8 cellular contexts compared by ENCODE assay signal in genomic region chr15:70505411-70505919, GRCh38.
DNase-seq lines count a peak whose midpoint lies in the region; ATAC-seq and TF ChIP-seq lines count a peak whose summit lies in the region.

No MANE protein-coding gene starts in this region.

- no peaks in the 10 kb centered on the region for H3K9me2 ChIP-seq in hepatocyte (replicated peaks; ENCODE audit: insufficient read depth)

- no peaks in the 10 kb centered on the region for H3K27me3 Mint-ChIP-seq in T-cell

- peak in 1 of 4 experiments; percentile 58 for ATAC-seq in T-cell (replicated peaks in 1 of 4)

- H3K27ac ChIP-seq in hepatocyte (no peak overlapping the region), colonic mucosa (no peak overlapping the region)

- POLR2A ChIA-PET in T-cell (lab: Charles Lee), result interaction anchor here in 1 of 2 donors (0.6 kb wide), 1 partner anchor 23 kb away, joined by 3 read pairs; no protein-coding TSS in a partner anchor

- no peaks in the 10 kb centered on the region for H3K79me2 ChIP-seq in hepatocyte

- DNase-seq in AML-193 (lab: John Stamatoyannopoulos, UW), result peak; percentile 45 to 47
- peak; percentile 34 for DNase-seq in HK-2 (ENCODE audit: unreplicated experiment)
- no peak for DNase-seq in T-cell
- DNase-seq in hepatocyte (ENCODE audit: low spot score), result peak; percentile 72
- no peak for DNase-seq in H7
- DNase-seq in colonic mucosa, result no peak
- no peak for DNase-seq in NCI-H2029 (lab: John Stamatoyannopoulos, UW)
- no peak for DNase-seq in stimulated activated CD4-positive, alpha-beta T cell treated with anti-CD3 and anti-CD28 coated beads, Interleukin-4, amount 100 ng/mL, for 4 hours

- H3K36me3 Mint-ChIP-seq in T-cell, result peaks cover 18% of the 10 kb centered on the region

- CTCF ChIA-PET in T-cell (lab: Charles Lee), result interaction anchor here (0.6 to 1.7 kb wide), 2 partner anchors 9 to 13 kb away, joined by 3 to 4 read pairs; no protein-coding TSS in a partner anchor

- no peaks in the 10 kb centered on the region for H3K27me3 ChIP-seq in hepatocyte
- H3K27me3 ChIP-seq in H7 (ENCODE audit: control insufficient read depth, insufficient read depth, low read length), result no peaks in the 10 kb centered on the region
- no peaks in the 10 kb centered on the region for H3K27me3 ChIP-seq in colonic mucosa

- H3K9me3 ChIP-seq in hepatocyte (ENCODE audit: low read depth) (no peaks in the 10 kb centered on the region), colonic mucosa (no peaks in the 10 kb centered on the region)

- H3K4me3 ChIP-seq in hepatocyte (no peak overlapping the region), H7 (ENCODE audit: insufficient read depth, low read depth, low read length) (no peak overlapping the region), colonic mucosa (no peak overlapping the region)

- peaks cover 6 to 17% (median 6%) of the 10 kb centered on the region in 3 donors for H3K9me3 Mint-ChIP-seq in T-cell

- H3K9ac ChIP-seq in colonic mucosa (ENCODE audit: low read depth in 2 of 2, low read length in 2 of 2), result no peak overlapping the region

- peaks cover 26% of the 10 kb centered on the region for H3K4me1 ChIP-seq in hepatocyte (ENCODE audit: insufficient read depth)
- no peaks in the 10 kb centered on the region for H3K4me1 ChIP-seq in colonic mucosa

- H3K4me3 Mint-ChIP-seq in T-cell, result peak overlapping the region in 1 of 3 donors; percentile 57

- 16% methylated on average over 3 of the region's 3 CpGs for WGBS in hepatocyte (ENCODE audit: low lambda C conversion rate, missing lambda C conversion rate)

- no peak for TF ChIP-seq CTCF in hepatocyte (IDR thresholded peaks at IDR 0.05; ENCODE audit: poor library complexity)
- no peak for TF ChIP-seq CTCF in colonic mucosa (IDR thresholded peaks at IDR 0.05)

- H4K20me1 ChIP-seq in hepatocyte (ENCODE audit: insufficient read depth, poor library complexity, severe bottlenecking), result no peaks in the 10 kb centered on the region

- H3K4me1 Mint-ChIP-seq in T-cell, result peaks cover 44 to 73% (median 71%) of the 10 kb centered on the region in 3 donors

- H3K4me2 ChIP-seq in hepatocyte, result no peak overlapping the region

- H2AFZ ChIP-seq in hepatocyte, result no peak overlapping the region

- H3K27ac Mint-ChIP-seq in T-cell, result peak overlapping the region; percentile 31 to 77

- intact Hi-C loops in colonic mucosa (cut with DNase I), result no loop called here

- H3K36me3 ChIP-seq in hepatocyte (replicated peaks; ENCODE audit: insufficient read depth, low read depth), result no peaks in the 10 kb centered on the region
- no peaks in the 10 kb centered on the region for H3K36me3 ChIP-seq in H7 (replicated peaks; ENCODE audit: control insufficient read depth, insufficient read depth, low read length)
- H3K36me3 ChIP-seq in colonic mucosa, result no peaks in the 10 kb centered on the region

Comparison
In these comparisons a context has a peak if more than half of its experiments do, and no peak if none do; other contexts are left out.
1. DNase-seq: peak in AML-193 (2 of 2), HK-2 (single experiment) and hepatocyte (single experiment); none in T-cell (0 of 34), H7 (single experiment), colonic mucosa (single experiment), NCI-H2029 (single experiment) and stimulated activated CD4-positive, alpha-beta T cell treated with anti-CD3 and anti-CD28 coated beads, Interleukin-4, amount 100 ng/mL, for 4 hours (0 of 2).